ENCODE assay signal across 1 cellular context in genomic region chr9:104903609-104904008, GRCh38.
TF ChIP-seq lines count a peak whose summit lies in the region.

No MANE protein-coding gene starts in this region.

TF ChIP-seq in SK-N-SH, 30 proteins besides CTCF, POLR2A, EP300 and RAD21 (continued from another document):
- no peak for TF ChIP-seq RXRA (IDR thresholded peaks at IDR 0.05; ENCODE audit: borderline replicate concordance, low read depth)
